1 cellular context compared by ENCODE assay signal in the genomic region with DNA sequence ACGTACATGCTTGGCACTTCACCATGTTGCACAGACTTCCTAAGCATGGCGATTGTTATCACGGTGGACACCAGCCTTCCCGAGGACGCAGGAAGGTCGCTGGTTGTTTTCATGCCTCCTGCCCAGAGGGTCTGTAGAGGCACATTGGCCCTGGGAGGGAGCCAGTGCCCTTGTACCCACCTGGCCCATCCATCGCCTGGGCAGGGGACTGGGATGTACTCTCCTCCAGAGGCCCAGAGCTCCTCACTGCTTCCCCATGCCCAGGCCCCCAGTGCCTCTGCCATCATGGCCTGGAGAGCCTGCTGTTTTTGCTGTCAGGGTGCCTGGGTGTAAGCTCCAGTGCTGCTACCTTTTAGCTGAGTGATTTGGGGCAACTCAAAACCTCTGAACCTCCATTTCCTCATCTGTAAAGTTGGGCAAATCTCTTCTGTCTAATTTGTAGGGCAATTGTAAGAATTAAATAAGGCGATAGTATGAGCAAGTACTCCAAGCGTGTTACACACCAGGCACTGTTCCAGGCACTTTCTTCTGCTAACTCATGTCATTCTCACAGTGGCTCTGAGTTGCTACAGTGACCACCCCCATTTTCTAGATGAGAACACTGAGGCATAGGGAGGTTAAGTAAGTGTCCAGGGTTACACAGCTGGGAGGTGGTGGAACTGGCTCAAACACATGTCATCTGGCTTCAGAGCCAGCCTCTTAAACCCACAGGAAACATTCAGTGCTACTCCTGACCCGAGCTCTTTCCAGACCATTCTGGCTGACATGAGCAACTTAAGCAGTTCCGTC.
TF ChIP-seq lines count a peak whose summit lies in the region.

No MANE protein-coding gene starts in this region.

TF ChIP-seq in WTC11, 78 proteins besides CTCF, POLR2A, EP300 and RAD21 (continued from another document):
- TF ChIP-seq, protein P1, sequence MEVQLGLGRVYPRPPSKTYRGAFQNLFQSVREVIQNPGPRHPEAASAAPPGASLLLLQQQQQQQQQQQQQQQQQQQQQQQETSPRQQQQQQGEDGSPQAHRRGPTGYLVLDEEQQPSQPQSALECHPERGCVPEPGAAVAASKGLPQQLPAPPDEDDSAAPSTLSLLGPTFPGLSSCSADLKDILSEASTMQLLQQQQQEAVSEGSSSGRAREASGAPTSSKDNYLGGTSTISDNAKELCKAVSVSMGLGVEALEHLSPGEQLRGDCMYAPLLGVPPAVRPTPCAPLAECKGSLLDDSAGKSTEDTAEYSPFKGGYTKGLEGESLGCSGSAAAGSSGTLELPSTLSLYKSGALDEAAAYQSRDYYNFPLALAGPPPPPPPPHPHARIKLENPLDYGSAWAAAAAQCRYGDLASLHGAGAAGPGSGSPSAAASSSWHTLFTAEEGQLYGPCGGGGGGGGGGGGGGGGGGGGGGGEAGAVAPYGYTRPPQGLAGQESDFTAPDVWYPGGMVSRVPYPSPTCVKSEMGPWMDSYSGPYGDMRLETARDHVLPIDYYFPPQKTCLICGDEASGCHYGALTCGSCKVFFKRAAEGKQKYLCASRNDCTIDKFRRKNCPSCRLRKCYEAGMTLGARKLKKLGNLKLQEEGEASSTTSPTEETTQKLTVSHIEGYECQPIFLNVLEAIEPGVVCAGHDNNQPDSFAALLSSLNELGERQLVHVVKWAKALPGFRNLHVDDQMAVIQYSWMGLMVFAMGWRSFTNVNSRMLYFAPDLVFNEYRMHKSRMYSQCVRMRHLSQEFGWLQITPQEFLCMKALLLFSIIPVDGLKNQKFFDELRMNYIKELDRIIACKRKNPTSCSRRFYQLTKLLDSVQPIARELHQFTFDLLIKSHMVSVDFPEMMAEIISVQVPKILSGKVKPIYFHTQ (CRISPR knock-in tag; IDR thresholded peaks at IDR 0.05), result no peak
- TF ChIP-seq, protein P2, sequence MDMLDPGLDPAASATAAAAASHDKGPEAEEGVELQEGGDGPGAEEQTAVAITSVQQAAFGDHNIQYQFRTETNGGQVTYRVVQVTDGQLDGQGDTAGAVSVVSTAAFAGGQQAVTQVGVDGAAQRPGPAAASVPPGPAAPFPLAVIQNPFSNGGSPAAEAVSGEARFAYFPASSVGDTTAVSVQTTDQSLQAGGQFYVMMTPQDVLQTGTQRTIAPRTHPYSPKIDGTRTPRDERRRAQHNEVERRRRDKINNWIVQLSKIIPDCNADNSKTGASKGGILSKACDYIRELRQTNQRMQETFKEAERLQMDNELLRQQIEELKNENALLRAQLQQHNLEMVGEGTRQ (CRISPR knock-in tag; IDR thresholded peaks at IDR 0.05), result no peak
TF ChIP-seq in WTC11: peak in this region for 0.
